1 cellular context compared by ENCODE assay signal in genomic region chr22:32618461-32619140, GRCh38.
TF ChIP-seq lines count a peak whose summit lies in the region.

No MANE protein-coding gene starts in this region.

TF ChIP-seq in HepG2, 621 proteins besides CTCF, POLR2A, EP300 and RAD21:
- TF ChIP-seq ZNF629 (CRISPR knock-in tag; conservative IDR thresholded peaks at IDR 0.05) (peak; percentile 86), ZMYM3 (CRISPR knock-in tag; IDR thresholded peaks at IDR 0.05) (peak; percentile 44; the same call in 1 of the 2 replicates), ZNF256 (CRISPR knock-in tag; conservative IDR thresholded peaks at IDR 0.05) (no peak), NFKBIZ (CRISPR knock-in tag; IDR thresholded peaks at IDR 0.05) (no peak), MTA3 (CRISPR knock-in tag; IDR thresholded peaks at IDR 0.05) (no peak)
